Comparison of ENCODE assay signal across 1 cellular context in genomic region chr5:113105693-113106280, GRCh38.
A peak's percentile ranks its signal among the peaks of the same experiment; 100 is the strongest.
TF ChIP-seq lines count a peak whose summit lies in the region.

No MANE protein-coding gene starts in this region.

TF ChIP-seq in HEK293, 187 proteins besides CTCF, POLR2A, EP300 and RAD21 (continued from another document):
- TF ChIP-seq HIC1 (tag by site-specific recombination; IDR thresholded peaks at IDR 0.05) = no peak
- TF ChIP-seq PRDM2 (tag by site-specific recombination; IDR thresholded peaks at IDR 0.05; ENCODE audit: borderline replicate concordance) = no peak
- TF ChIP-seq PRDM6 (tag by site-specific recombination; IDR thresholded peaks at IDR 0.05) = 0 out of 2 replicates have a peak, but pooled peaks have one; percentile 27
- TF ChIP-seq ZNF449 (tag by site-specific recombination; IDR thresholded peaks at IDR 0.05) = 0 out of 2 replicates have a peak, but pooled peaks have one; percentile 22
- TF ChIP-seq SALL2 (tag by site-specific recombination; IDR thresholded peaks at IDR 0.05; ENCODE audit: borderline replicate concordance) = no peak
